12 cellular contexts compared by ENCODE assay signal in genomic region chr12:11310336-11310735, GRCh38. TPM values are rescaled to one million over a fixed set of nuclear protein-coding genes. Genes with fewer than 3 reads are reported as not detected.
"Had no signal": no experiment of that assay in that cellular context is flagged by ENCODE, and none has a peak within 500 bp of the region (broad histone marks: within the 10 kb centered on the region; RNA-seq: fewer than 3 reads in every experiment).

PRB4 (minus strand) TSS chr12:11310436; CDS start chr12:11310398, 38 bp downstream.

- H3K9me3 ChIP-seq: HAP-1 had no signal

- H3K36me3 ChIP-seq: HAP-1 had no signal

- H3K27ac Mint-ChIP-seq: GM23338, H9, HFFc6 had no signal

- H3K4me3 Mint-ChIP-seq: GM23338, H9, HFFc6 had no signal

- H2AFZ ChIP-seq: GM23248, GM23338 had no signal

- ATAC-seq: GM23338, HCT116 had no signal

- H3K9ac ChIP-seq: GM23248 had no signal

- H3K27ac ChIP-seq: GM23248 had no signal

- DNase-seq: GM23248, GOT3, H7, H9, HCEC 1CT, HFFc6 had no signal

- H3K4me3 ChIP-seq: GM23248, GM23338, HAP-1 had no signal

- H3K4me1 ChIP-seq: HAP-1 had no signal

- H3K4me1 Mint-ChIP-seq: GM23338 had no signal

- H3K4me2 ChIP-seq: GM23338 had no signal

- FAIRE-seq: H1, H54 had no signal

RNA-seq across cellular contexts. Expression of gene PRB4, which starts in this region (rescaled TPM):
- total RNA-seq: GM23248, GM23338, H1, H4, H7, H9, HFFc6 had no signal
